ENCODE assay signal across 8 cellular contexts in genomic region chr19:6362351-6362801, GRCh38. TPM values are rescaled to one million over a fixed set of nuclear protein-coding genes. Genes with fewer than 3 reads are reported as not detected.
A peak's percentile ranks its signal among the peaks of the same experiment; 100 is the strongest.
DNase-seq lines count a peak whose midpoint lies in the region; ATAC-seq, FAIRE-seq and TF ChIP-seq lines count a peak whose summit lies in the region.

No MANE protein-coding gene starts in this region.

- POLR2A ChIA-PET in AG04450 (lab: Yijun Ruan, JAX): no interaction called here
- POLR2A ChIA-PET in GM12878 (lab: Charles Lee): interaction anchor here (1.7 to 3.9 kb wide), 2 partner anchors 10 to 63 kb away, joined by 6 to 30 read pairs; partner anchors contain the start of genes ALKBH7 and KHSRP

- no peaks in the 10 kb centered on the region for H4K20me1 ChIP-seq in GM12878 (ENCODE audit: control insufficient read depth, insufficient read depth)

- H3K4me1 ChIP-seq in GM12878 (ENCODE audit: control insufficient read depth, insufficient read depth, low read length): no peaks in the 10 kb centered on the region
- H3K4me1 ChIP-seq in transverse colon: peaks cover 5 to 16% (median 11%) of the 10 kb centered on the region in 4 donors

- H3K4me3 Mint-ChIP-seq in memory B cell: peak overlapping the region; percentile 99

- ATAC-seq in GM12878 (peak; percentile 15), memory B cell (ENCODE audit: low read depth) (no peak), HG02981 (IDR thresholded peaks at IDR 0.05; ENCODE audit: unreplicated experiment) (no peak)

- no peak for TF ChIP-seq RAD21 in GM12878 (IDR thresholded peaks at IDR 0.05; ENCODE audit: insufficient read depth, low read depth, low read length)

- peak overlapping the region; percentile 94 for H3K27ac Mint-ChIP-seq in memory B cell

- CTCF ChIA-PET in AG04450 (lab: Charles Lee): no interaction called here
- CTCF ChIA-PET in GM12878 (lab: Yijun Ruan, JAX): interaction anchor here (1.6 kb wide), 1 partner anchor 10 kb away, joined by 10 read pairs; the partner anchor contains the start of gene ALKBH7

- TF ChIP-seq POLR2A in GM12878 (IDR thresholded peaks at IDR 0.05; ENCODE audit: low read depth, low read length) (no peak), transverse colon (IDR thresholded peaks at IDR 0.05) (no peak)

- DNase-seq in AG04450 (ENCODE audit: low read depth, low spot score) (no peak), LNCaP clone FGC (ENCODE audit: low read depth) (no peak), GM12878 (ENCODE audit: low read depth, low spot score) (no peak), memory B cell (ENCODE audit: low spot score in 2 of 2) (no peak), transverse colon (no peak), COLO829 (ENCODE audit: low spot score) (no peak), Kasumi-1 (lab: John Stamatoyannopoulos, UW) (no peak)

- H3K9me3 Mint-ChIP-seq in memory B cell: no peaks in the 10 kb centered on the region

- H3K9me3 ChIP-seq in AG04450 (ENCODE audit: control insufficient read depth, insufficient read depth, low read length) (no peaks in the 10 kb centered on the region; the same call in 1 of the 2 replicates), GM12878 (replicated peaks; ENCODE audit: control insufficient read depth, insufficient read depth, low read length) (no peaks in the 10 kb centered on the region), transverse colon (no peaks in the 10 kb centered on the region)

- in situ Hi-C loops in GM12878 (cut with MboI) (no loop called here), transverse colon (cut with MboI; ENCODE audit: low pct_ligation_motif_present in 1 of 4, low pct_unique_long_range_greater_than_20kb in 1 of 4, low sequenced_read_pairs in 3 of 4) (no loop called here)

- peaks cover 5 to 7% of the 10 kb centered on the region in 2 experiments; a peak in 3 of 4 replicates for H3K36me3 ChIP-seq in GM12878 (ENCODE audit: control insufficient read depth in 2 of 2, insufficient read depth in 2 of 2, low read length in 1 of 2)
- peaks cover 0 to 30% (median 13%) of the 10 kb centered on the region in 4 donors for H3K36me3 ChIP-seq in transverse colon

- peak overlapping the region; percentile 47; the same call in 1 of the 2 replicates for H2AFZ ChIP-seq in GM12878 (ENCODE audit: control insufficient read depth, low read depth, low read length)

- TF ChIP-seq EP300 in GM12878 (IDR thresholded peaks at IDR 0.05; ENCODE audit: borderline replicate concordance in 1 of 2, control insufficient read depth in 1 of 2, low read depth in 2 of 2, low read length in 2 of 2) (no peak), transverse colon (IDR thresholded peaks at IDR 0.05; ENCODE audit: low read depth) (no peak)

- H3K4me3 ChIP-seq in AG04450 (ENCODE audit: low read depth, low read length) (peak overlapping the region; percentile 75), LNCaP clone FGC (ENCODE audit: low read depth, low read length) (peak overlapping the region; percentile 83), GM12878 (peak overlapping the region; percentile 99), transverse colon (peak overlapping the region; percentile 69 to 97 (median 95))

- H3K27ac ChIP-seq in AG04450 (ENCODE audit: low read depth, low read length) (no peak overlapping the region), GM12878 (ENCODE audit: control insufficient read depth, insufficient read depth) (peak overlapping the region; percentile 76), transverse colon (peak overlapping the region; percentile 85 to 94 (median 93))

- TSS peak; percentile 79 for BruUV-seq in GM12878 (replicated peaks; lab: Mats Ljungman, UMichigan)

- SMC1A ChIA-PET in GM12878 (lab: Charles Lee; ENCODE audit: uncharacterized antibody, unreplicated experiment): no interaction called here

- TF ChIP-seq CTCF in AG04450 (IDR thresholded peaks at IDR 0.05; ENCODE audit: low read depth, low read length): no peak
- TF ChIP-seq CTCF in LNCaP clone FGC (IDR thresholded peaks at IDR 0.05; ENCODE audit: control insufficient read depth, extremely low read depth, insufficient read depth): no peak
- no peak for TF ChIP-seq CTCF in GM12878 (IDR thresholded peaks at IDR 0.05 in 2 of 3, conservative IDR thresholded peaks at IDR 0.05 in 1 of 3; ENCODE audit: control insufficient read depth in 2 of 3, extremely low read depth in 1 of 3, insufficient read depth in 1 of 3, low read depth in 3 of 3, low read length in 3 of 3)
- no peak for TF ChIP-seq CTCF in transverse colon (IDR thresholded peaks at IDR 0.05)

- FAIRE-seq in GM12878 (lab: Jason Lieb, UNC): no peak

- peaks cover 11% of the 10 kb centered on the region for H3K36me3 Mint-ChIP-seq in memory B cell

- H3K79me2 ChIP-seq in GM12878 (ENCODE audit: control insufficient read depth, insufficient read depth, low read length): peaks cover 15% of the 10 kb centered on the region

- peak overlapping the region; percentile 88 for H3K4me2 ChIP-seq in GM12878 (ENCODE audit: control insufficient read depth, insufficient read depth)

- WGBS in GM12878 (ENCODE audit: insufficient coverage, insufficient replicate concordance, low lambda C conversion rate, missing lambda C conversion rate): 23% methylated on average over 11 of the region's 11 CpGs
- 25 to 40% methylated on average over 1 to 11 of the region's 11 CpGs for WGBS in transverse colon (ENCODE audit: low coverage in 1 of 2), 2 donors

- RAD21 ChIA-PET in GM12878 (lab: Charles Lee; ENCODE audit: unreplicated experiment): interaction anchor here (1.6 kb wide), 1 partner anchor 10 kb away, joined by 9 read pairs; the partner anchor contains the start of gene ALKBH7

- H3K4me1 Mint-ChIP-seq in memory B cell: peaks cover 8% of the 10 kb centered on the region

- peak overlapping the region; percentile 77 for H3K9ac ChIP-seq in GM12878 (ENCODE audit: control insufficient read depth, insufficient read depth, low read length)

- no peaks in the 10 kb centered on the region for H3K27me3 ChIP-seq in AG04450 (ENCODE audit: control insufficient read depth, insufficient read depth, low read length)
- H3K27me3 ChIP-seq in GM12878 (replicated peaks in 1 of 2; ENCODE audit: control insufficient read depth in 2 of 2, insufficient read depth in 2 of 2, low read length in 1 of 2): no peaks in the 10 kb centered on the region
- H3K27me3 ChIP-seq in transverse colon: no peaks in the 10 kb centered on the region

- no peaks in the 10 kb centered on the region for H3K27me3 Mint-ChIP-seq in memory B cell

- intact Hi-C loops in GM12878 (cut with micrococcal nuclease; ENCODE audit: unreplicated experiment) (no loop called here), transverse colon (cut with DNase I; ENCODE audit: low total_unique reads) (no loop called here)

RNA-seq across cellular contexts. Expression of gene CLPP, which starts 1.0 kb away (rescaled TPM):
- polyA plus RNA-seq in AG04450 (2011; rRNA removed) (34.5 and 50.9 TPM in 2 replicates), GM12878 (2011; rRNA removed) (37.8 and 89.2 TPM in 2 replicates), GM12878 (2014; fragmentation: Illumina TruSeq; extraction: Trizol) (7.4 and 37.6 TPM in 2 replicates), GM12878 (2014; fragmentation: Nextera tagmentation; extraction: Ambion mirVana) (1 to 10 TPM; 4.6 to 9.8 TPM), GM12878 (2014; rRNA removed) (157 and 176 TPM in 2 replicates), GM12878 (2016; fragmentation: Nextera tagmentation; extraction: Ambion mirVana) (100 to 1,000 TPM; 157 to 170 TPM)
- polyA minus RNA-seq in AG04450 (2011; rRNA and poly(A)+ RNA removed): 33.2 and 36.7 TPM in 2 replicates
- 12.8 and 23.9 TPM in 2 replicates for total RNA-seq in GM12878 (2013; cell fraction: nucleolus; rRNA removed)
- total RNA-seq in GM12878 (2014; rRNA removed) (138 and 162 TPM in 2 replicates), GM12878 (2014; rRNA removed; fragmentation: Illumina TruSeq; extraction: Trizol) (57.1 and 62.7 TPM in 2 replicates), GM12878 (2021) (137 and 151 TPM in 2 replicates), transverse colon (100 to 1,000 TPM in 2 of 4 donors, 10 to 100 TPM in 2; 37.2 to 138 (median 116) TPM)
- 23.7 TPM for polyA plus RNA-seq in GM12878 (2011; ENCODE audit: low read depth)
- polyA plus RNA-seq in GM12878 (2011; cell fraction: cytosol; rRNA removed): 210 and 376 TPM in 2 replicates
- 132 and 167 TPM in 2 replicates for polyA plus RNA-seq in GM12878 (2011; cell fraction: nucleus; rRNA removed)
- polyA plus RNA-seq in GM12878 (2012): 91.2 and 95.4 TPM in 2 replicates
- polyA minus RNA-seq in GM12878 (2011; rRNA and poly(A)+ RNA removed): 32.8 and 79.7 TPM in 2 replicates
- 30.9 and 36.9 TPM in 2 replicates for polyA minus RNA-seq in GM12878 (2011; cell fraction: cytosol; rRNA and poly(A)+ RNA removed)
- 10.3 and 20.2 TPM in 2 replicates for polyA minus RNA-seq in GM12878 (2011; cell fraction: nucleus; rRNA and poly(A)+ RNA removed)

RNA-seq across cellular contexts. Expression of gene ALKBH7, which starts 10.2 kb away (rescaled TPM):
- polyA plus RNA-seq in AG04450 (2011; rRNA removed) (11.6 and 16.4 TPM in 2 replicates), GM12878 (2011; rRNA removed) (10.9 and 22.9 TPM in 2 replicates), GM12878 (2014; fragmentation: Illumina TruSeq; extraction: Trizol) (0.98 and 7.0 TPM in 2 replicates), GM12878 (2014; fragmentation: Nextera tagmentation; extraction: Ambion mirVana) (1 to 10 TPM in 1 of 2 experiments, under 1 TPM in 1; 0.31 to 5.8 TPM), GM12878 (2014; rRNA removed) (58.7 and 69.6 TPM in 2 replicates), GM12878 (2016; fragmentation: Nextera tagmentation; extraction: Ambion mirVana) (10 to 100 TPM; 52.3 to 63.6 TPM)
- polyA minus RNA-seq in AG04450 (2011; rRNA and poly(A)+ RNA removed): 3.4 and 5.4 TPM in 2 replicates
- 6.6 and 7.0 TPM in 2 replicates for total RNA-seq in GM12878 (2013; cell fraction: nucleolus; rRNA removed)
- total RNA-seq in GM12878 (2014; rRNA removed) (57.7 and 64.9 TPM in 2 replicates), GM12878 (2014; rRNA removed; fragmentation: Illumina TruSeq; extraction: Trizol) (11.8 and 15.1 TPM in 2 replicates), GM12878 (2021) (82.5 and 89.6 TPM in 2 replicates), transverse colon (100 to 1,000 TPM; 135 to 188 (median 158) TPM)
- 11.3 TPM for polyA plus RNA-seq in GM12878 (2011; ENCODE audit: low read depth)
- 54.3 and 71.1 TPM in 2 replicates for polyA plus RNA-seq in GM12878 (2011; cell fraction: cytosol; rRNA removed)
- polyA plus RNA-seq in GM12878 (2011; cell fraction: nucleus; rRNA removed): 23.7 and 27.9 TPM in 2 replicates
- 60.4 and 60.9 TPM in 2 replicates for polyA plus RNA-seq in GM12878 (2012)
- 3.7 and 14.7 TPM in 2 replicates for polyA minus RNA-seq in GM12878 (2011; rRNA and poly(A)+ RNA removed)
- 4.8 and 11.5 TPM in 2 replicates for polyA minus RNA-seq in GM12878 (2011; cell fraction: cytosol; rRNA and poly(A)+ RNA removed)
- 4.0 and 5.6 TPM in 2 replicates for polyA minus RNA-seq in GM12878 (2011; cell fraction: nucleus; rRNA and poly(A)+ RNA removed)

RNA-seq across cellular contexts. Expression of gene PSPN, which starts 13.4 kb away (rescaled TPM):
- 0.41 and 0.57 TPM in 2 replicates for polyA plus RNA-seq in AG04450 (2011; rRNA removed)
- polyA minus RNA-seq in AG04450 (2011; rRNA and poly(A)+ RNA removed): 0.97 and 1.1 TPM in 2 replicates
- 3.3 and 4.4 TPM in 2 replicates for total RNA-seq in GM12878 (2013; cell fraction: nucleolus; rRNA removed)
- 0.79 and 1.0 TPM in 2 replicates for total RNA-seq in GM12878 (2014; rRNA removed)
- 0.67 and 0.83 TPM in 2 replicates for total RNA-seq in GM12878 (2014; rRNA removed; fragmentation: Illumina TruSeq; extraction: Trizol)
- total RNA-seq in GM12878 (2021): 1.1 and 1.2 TPM in 2 replicates
- polyA plus RNA-seq in GM12878 (2011; ENCODE audit: low read depth): 0.71 TPM
- 0.50 and 0.84 TPM in 2 replicates for polyA plus RNA-seq in GM12878 (2011; rRNA removed)
- 0.93 and 0.95 TPM in 2 replicates for polyA plus RNA-seq in GM12878 (2011; cell fraction: cytosol; rRNA removed)
- polyA plus RNA-seq in GM12878 (2011; cell fraction: nucleus; rRNA removed): 1.2 and 1.7 TPM in 2 replicates
- 0.77 and 0.84 TPM in 2 replicates for polyA plus RNA-seq in GM12878 (2012)
- 0.41 and 0.65 TPM in 2 replicates for polyA plus RNA-seq in GM12878 (2014; fragmentation: Illumina TruSeq; extraction: Trizol)
- polyA plus RNA-seq in GM12878 (2014; fragmentation: Nextera tagmentation; extraction: Ambion mirVana): under 1 TPM; 0.27 to 0.47 TPM
- polyA plus RNA-seq in GM12878 (2014; rRNA removed): 0.58 and 0.81 TPM in 2 replicates
- polyA plus RNA-seq in GM12878 (2016; fragmentation: Nextera tagmentation; extraction: Ambion mirVana): 1 to 10 TPM in 1 of 2 experiments, under 1 TPM in 1; 0.57 to 1.2 TPM
- 1.0 and 1.5 TPM in 2 replicates for polyA minus RNA-seq in GM12878 (2011; rRNA and poly(A)+ RNA removed)
- polyA minus RNA-seq in GM12878 (2011; cell fraction: cytosol; rRNA and poly(A)+ RNA removed): 0.53 and 1.2 TPM in 2 replicates
- polyA minus RNA-seq in GM12878 (2011; cell fraction: nucleus; rRNA and poly(A)+ RNA removed): 0.60 and 1.1 TPM in 2 replicates
- total RNA-seq in transverse colon: 1 to 10 TPM; 1.4 to 3.7 (median 1.8) TPM

RNA-seq across cellular contexts. Expression of gene ACER1, which starts 29.0 kb away (rescaled TPM):
- not detected in 2 replicates for polyA plus RNA-seq in AG04450 (2011; rRNA removed)
- not detected in 2 replicates for polyA minus RNA-seq in AG04450 (2011; rRNA and poly(A)+ RNA removed)
- total RNA-seq in GM12878 (2013; cell fraction: nucleolus; rRNA removed): not detected in 2 replicates
- not detected in 2 replicates for total RNA-seq in GM12878 (2014; rRNA removed)
- not detected in 2 replicates for total RNA-seq in GM12878 (2014; rRNA removed; fragmentation: Illumina TruSeq; extraction: Trizol)
- not detected in 2 replicates for total RNA-seq in GM12878 (2021)
- not detected for polyA plus RNA-seq in GM12878 (2011; ENCODE audit: low read depth)
- polyA plus RNA-seq in GM12878 (2011; rRNA removed): not detected in 2 replicates
- 0.03 and 0.07 TPM in 2 replicates for polyA plus RNA-seq in GM12878 (2011; cell fraction: cytosol; rRNA removed)
- polyA plus RNA-seq in GM12878 (2011; cell fraction: nucleus; rRNA removed): not detected in 2 replicates
- not detected in 2 replicates for polyA plus RNA-seq in GM12878 (2012)
- polyA plus RNA-seq in GM12878 (2014; fragmentation: Illumina TruSeq; extraction: Trizol): not detected in 2 replicates
- polyA plus RNA-seq in GM12878 (2014; fragmentation: Nextera tagmentation; extraction: Ambion mirVana): not detected
- not detected in 2 replicates for polyA plus RNA-seq in GM12878 (2014; rRNA removed)
- not detected for polyA plus RNA-seq in GM12878 (2016; fragmentation: Nextera tagmentation; extraction: Ambion mirVana)
- polyA minus RNA-seq in GM12878 (2011; rRNA and poly(A)+ RNA removed): not detected in 2 replicates
- not detected in 2 replicates for polyA minus RNA-seq in GM12878 (2011; cell fraction: cytosol; rRNA and poly(A)+ RNA removed)
- not detected in 2 replicates for polyA minus RNA-seq in GM12878 (2011; cell fraction: nucleus; rRNA and poly(A)+ RNA removed)
- total RNA-seq in transverse colon: 1 to 10 TPM in 1 of 4 donors, not detected in 3; 9.2 TPM

RNA-seq across cellular contexts. Expression of gene GTF2F1, which starts 30.6 kb away (rescaled TPM):
- polyA plus RNA-seq in AG04450 (2011; rRNA removed): 33.7 and 43.7 TPM in 2 replicates
- polyA minus RNA-seq in AG04450 (2011; rRNA and poly(A)+ RNA removed): 39.9 and 45.5 TPM in 2 replicates
- 14.1 and 18.4 TPM in 2 replicates for total RNA-seq in GM12878 (2013; cell fraction: nucleolus; rRNA removed)
- 42.7 and 45.0 TPM in 2 replicates for total RNA-seq in GM12878 (2014; rRNA removed)
- 55.4 and 57.3 TPM in 2 replicates for total RNA-seq in GM12878 (2014; rRNA removed; fragmentation: Illumina TruSeq; extraction: Trizol)
- 57.8 and 61.7 TPM in 2 replicates for total RNA-seq in GM12878 (2021)
- polyA plus RNA-seq in GM12878 (2011; ENCODE audit: low read depth): 32.2 TPM
- polyA plus RNA-seq in GM12878 (2011; rRNA removed): 39.6 and 50.4 TPM in 2 replicates
- 65.1 and 90.7 TPM in 2 replicates for polyA plus RNA-seq in GM12878 (2011; cell fraction: cytosol; rRNA removed)
- polyA plus RNA-seq in GM12878 (2011; cell fraction: nucleus; rRNA removed): 34.5 and 62.4 TPM in 2 replicates
- 59.6 and 77.8 TPM in 2 replicates for polyA plus RNA-seq in GM12878 (2012)
- polyA plus RNA-seq in GM12878 (2014; fragmentation: Illumina TruSeq; extraction: Trizol): 29.6 and 53.1 TPM in 2 replicates
- 1 to 10 TPM; 4.5 to 8.7 TPM for polyA plus RNA-seq in GM12878 (2014; fragmentation: Nextera tagmentation; extraction: Ambion mirVana)
- 55.1 and 61.3 TPM in 2 replicates for polyA plus RNA-seq in GM12878 (2014; rRNA removed)
- 10 to 100 TPM; 39.2 to 46.7 TPM for polyA plus RNA-seq in GM12878 (2016; fragmentation: Nextera tagmentation; extraction: Ambion mirVana)
- polyA minus RNA-seq in GM12878 (2011; rRNA and poly(A)+ RNA removed): 44.7 and 60.2 TPM in 2 replicates
- 25.7 and 26.8 TPM in 2 replicates for polyA minus RNA-seq in GM12878 (2011; cell fraction: cytosol; rRNA and poly(A)+ RNA removed)
- polyA minus RNA-seq in GM12878 (2011; cell fraction: nucleus; rRNA and poly(A)+ RNA removed): 8.1 and 13.3 TPM in 2 replicates
- total RNA-seq in transverse colon: 100 to 1,000 TPM in 1 of 4 donors, 10 to 100 TPM in 3; 42.2 to 166 (median 56.1) TPM
